ENCODE assay signal across 25 cellular contexts in genomic region chr21:25863747-25864146, GRCh38.
"Had no signal": no experiment of that assay in that cellular context is flagged by ENCODE, and none has a peak within 500 bp of the region (broad histone marks: within the 10 kb centered on the region; RNA-seq: fewer than 3 reads in every experiment).

No MANE protein-coding gene starts in this region.

- H3K27ac ChIP-seq: epithelial cell of prostate, esophagus squamous epithelium, gastrocnemius medialis, heart right ventricle, left ventricle myocardium inferior, lower lobe of right lung had no signal

- DNase-seq: cortex of kidney; effector CD8-positive, alpha-beta T cell; effector memory CD8-positive, alpha-beta T cell; endodermal cell; erythroblast; esophagus squamous epithelium; foreskin fibroblast; foreskin melanocyte; gastrocnemius medialis; glutamatergic neuron; head of caudate nucleus; heart right ventricle; hippocampal formation; left cardiac atrium; left ventricle myocardium inferior; lower lobe of right lung; mesenchymal stem cell; mucosa of descending colon; naive B cell had no signal

- FAIRE-seq: colon, endometrium, islet of Langerhans, keratinocyte had no signal

- H3K36me3 ChIP-seq: esophagus squamous epithelium, gastrocnemius medialis, heart right ventricle, left ventricle myocardium inferior, lower lobe of right lung had no signal

- ATAC-seq: effector memory CD8-positive, alpha-beta T cell; esophagus mucosa; gastrocnemius medialis; heart right ventricle; left cardiac atrium; lower lobe of right lung; mucosa of descending colon had no signal

- H3K27me3 ChIP-seq: esophagus squamous epithelium, gastrocnemius medialis, heart right ventricle had no signal

- H3K9me3 ChIP-seq: esophagus squamous epithelium, gastrocnemius medialis, heart right ventricle, left ventricle myocardium inferior, lower lobe of right lung, mucosa of descending colon had no signal

- H3K4me3 ChIP-seq: esophagus squamous epithelium, gastrocnemius medialis, heart right ventricle, left ventricle myocardium inferior, lower lobe of right lung, mucosa of descending colon had no signal

- H3K4me1 ChIP-seq: esophagus squamous epithelium, gastrocnemius medialis, left ventricle myocardium inferior, lower lobe of right lung had no signal
